Comparison of ENCODE assay signal across 8 cellular contexts in genomic region chr10:130111848-130112180, GRCh38. TPM values are rescaled to one million over a fixed set of nuclear protein-coding genes. Genes with fewer than 3 reads are reported as not detected.
A peak's percentile ranks its signal among the peaks of the same experiment; 100 is the strongest.
DNase-seq lines count a peak whose midpoint lies in the region; ATAC-seq and TF ChIP-seq lines count a peak whose summit lies in the region.

No MANE protein-coding gene starts in this region.

- H3K9ac ChIP-seq in OCI-LY1 (ENCODE audit: low read length) = peak overlapping the region; percentile 89

- peak overlapping the region; percentile 85 for H3K4me2 ChIP-seq in OCI-LY1 (ENCODE audit: low read length)

- peaks cover 2 to 3% (median 3%) of the 10 kb centered on the region in 3 donors for H3K27me3 Mint-ChIP-seq in CD14-positive monocyte (ENCODE audit: low read depth in 3 of 3)

- H3K27me3 ChIP-seq in OCI-LY1 (ENCODE audit: insufficient read depth, low read length) (no peaks in the 10 kb centered on the region), ectodermal cell (ENCODE audit: control insufficient read depth, insufficient read depth, low read length, poor library complexity, severe bottlenecking) (no peaks in the 10 kb centered on the region), neuron (ENCODE audit: insufficient read depth, low read length) (no peaks in the 10 kb centered on the region)

- H2AFZ ChIP-seq in OCI-LY1 (ENCODE audit: low read length) = no peak overlapping the region
- H2AFZ ChIP-seq in neuron (ENCODE audit: low read depth, low read length) = peak overlapping the region; percentile 74

- H3K27ac Mint-ChIP-seq in CD14-positive monocyte = peak overlapping the region; percentile 89 to 98 (median 97)

- ATAC-seq in HG02763 (IDR thresholded peaks at IDR 0.05; ENCODE audit: unreplicated experiment) = no peak

- H3K79me2 ChIP-seq in OCI-LY1 (ENCODE audit: insufficient read depth, low read length) = no peaks in the 10 kb centered on the region; the same call in 1 of the 2 replicates

- no peak for TF ChIP-seq CTCF in CD14-positive monocyte (IDR thresholded peaks at IDR 0.05)
- no peak for TF ChIP-seq CTCF in OCI-LY1 (IDR thresholded peaks at IDR 0.05; ENCODE audit: low read length)

- intact Hi-C loops in CD14-positive monocyte (cut with micrococcal nuclease) = loop anchor here in 1 of 2 donors (1.0 to 10.0 kb wide), 2 partner anchors 24 to 647 kb away; partner anchors contain the start of genes GLRX3 and MGMT
- intact Hi-C loops in posterior vena cava (cut with DNase I) = no loop called here

- WGBS in ectodermal cell, 2 experiments = 82 to 84% methylated on average over 6 of the region's 6 CpGs

- H3K4me1 ChIP-seq in OCI-LY1 (ENCODE audit: insufficient read depth, low read length, severe bottlenecking) = peaks cover 29% of the 10 kb centered on the region
- H3K4me1 ChIP-seq in ectodermal cell (ENCODE audit: control insufficient read depth, insufficient read depth, low read length) = no peaks in the 10 kb centered on the region
- peaks cover 8% of the 10 kb centered on the region for H3K4me1 ChIP-seq in neuron (ENCODE audit: insufficient read depth, low read length)

- H3K9me3 ChIP-seq in OCI-LY1 (ENCODE audit: low read length) = no peaks in the 10 kb centered on the region
- H3K9me3 ChIP-seq in ectodermal cell (ENCODE audit: control insufficient read depth, low read length) = no peaks in the 10 kb centered on the region
- no peaks in the 10 kb centered on the region for H3K9me3 ChIP-seq in neuron (ENCODE audit: low read length)

- H3K36me3 Mint-ChIP-seq in CD14-positive monocyte = peaks cover 2 to 3% of the 10 kb centered on the region in 2 donors

- H3K4me3 ChIP-seq in OCI-LY1 (ENCODE audit: low read depth, low read length, poor library complexity, severe bottlenecking) (peak overlapping the region; percentile 79), ectodermal cell (ENCODE audit: insufficient read depth, low read depth, low read length) (peak overlapping the region; percentile 79), neuron (ENCODE audit: low read length) (peak overlapping the region; percentile 74)

- H3K36me3 ChIP-seq in OCI-LY1 (ENCODE audit: insufficient read depth, low read length) = no peaks in the 10 kb centered on the region; the same call in 1 of the 2 replicates
- no peaks in the 10 kb centered on the region for H3K36me3 ChIP-seq in ectodermal cell (ENCODE audit: control insufficient read depth, insufficient read depth, low read length)
- no peaks in the 10 kb centered on the region for H3K36me3 ChIP-seq in neuron (ENCODE audit: insufficient read depth, low read length)

- no peaks in the 10 kb centered on the region for H3F3A ChIP-seq in OCI-LY1 (ENCODE audit: insufficient read depth, low read length)

- H3K4me1 Mint-ChIP-seq in CD14-positive monocyte = peaks cover 28% of the 10 kb centered on the region

- peaks cover 5 to 22% (median 12%) of the 10 kb centered on the region in 7 donors for H3K9me3 Mint-ChIP-seq in CD14-positive monocyte

- H3K4me3 Mint-ChIP-seq in CD14-positive monocyte = peak overlapping the region; percentile 94 to 99

- H3K27ac ChIP-seq in OCI-LY1 (ENCODE audit: low read depth, low read length, poor library complexity, severe bottlenecking) = peak overlapping the region; percentile 77
- H3K27ac ChIP-seq in ectodermal cell (ENCODE audit: insufficient read depth, low read depth, low read length, poor library complexity, severe bottlenecking) = peak overlapping the region; percentile 56

- H4K20me1 ChIP-seq in OCI-LY1 (ENCODE audit: insufficient read depth, low read length) = no peaks in the 10 kb centered on the region

- no peaks in the 10 kb centered on the region for H3K9me2 ChIP-seq in OCI-LY1 (ENCODE audit: low read depth, low read length)

- DNase-seq in CD14-positive monocyte (ENCODE audit: low spot score) (no peak), MV-4-11 (lab: John Stamatoyannopoulos, UW) (no peak), posterior vena cava (ENCODE audit: low spot score) (no peak), amniotic stem cell (lab: John Stamatoyannopoulos, UW) (no peak)

RNA-seq across cellular contexts. Expression of gene C10orf143, which starts 1.2 kb away (rescaled TPM):
- 10 to 100 TPM in 1 of 2 donors, 1 to 10 TPM in 1; 8.0 to 11.6 TPM for polyA plus RNA-seq in CD14-positive monocyte
- polyA plus RNA-seq in ectodermal cell (2013, experiment 1 of 4) = 4.8 TPM
- 5.5 TPM for polyA plus RNA-seq in ectodermal cell (2013, experiment 2 of 4)
- 2.5 TPM for polyA plus RNA-seq in ectodermal cell (2013, experiment 3 of 4)
- polyA plus RNA-seq in ectodermal cell (2013, experiment 4 of 4) = 4.3 TPM
- total RNA-seq in posterior vena cava = 1 to 10 TPM; 3.1 to 3.2 TPM

RNA-seq across cellular contexts. Expression of gene GLRX3, which starts 24.4 kb away (rescaled TPM):
- polyA plus RNA-seq in CD14-positive monocyte = 10 to 100 TPM; 78.2 to 94.1 TPM
- polyA plus RNA-seq in ectodermal cell (2013, experiment 1 of 4) = 158 TPM
- polyA plus RNA-seq in ectodermal cell (2013, experiment 2 of 4) = 131 TPM
- 106 TPM for polyA plus RNA-seq in ectodermal cell (2013, experiment 3 of 4)
- 117 TPM for polyA plus RNA-seq in ectodermal cell (2013, experiment 4 of 4)
- total RNA-seq in posterior vena cava = 10 to 100 TPM; 48.6 to 73.8 TPM
